Comparison of ENCODE assay signal across 34 cellular contexts in the genomic region with DNA sequence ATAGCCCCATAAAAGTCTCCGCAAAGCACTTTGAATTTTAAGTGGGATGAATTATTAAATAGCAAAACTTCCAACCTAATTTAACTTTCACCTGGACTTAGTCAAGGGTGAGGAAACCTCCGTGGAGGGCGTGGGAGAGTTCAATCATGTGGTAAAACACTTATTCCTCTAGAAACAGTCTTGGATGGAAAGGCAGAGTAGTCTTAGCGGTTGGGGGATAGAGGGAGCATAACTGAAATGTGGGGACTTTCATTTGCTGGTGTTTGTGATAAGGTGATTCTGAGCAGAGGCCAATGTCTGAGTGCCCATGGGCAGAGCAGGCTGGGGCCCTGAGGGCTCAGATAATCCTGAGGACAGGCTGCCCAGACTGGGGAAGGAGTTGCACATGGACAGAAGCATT.
"Had no signal": no experiment of that assay in that cellular context is flagged by ENCODE, and none has a peak within 500 bp of the region (broad histone marks: within the 10 kb centered on the region; RNA-seq: fewer than 3 reads in every experiment).

No MANE protein-coding gene starts in this region.

- ATAC-seq: activated CD8-positive, alpha-beta memory T cell treated with anti-CD3 and anti-CD28 coated beads, Interleukin-2, amount 10 ng/mL, durations not matched to agents 7 days and 5 days; activated naive CD8-positive, alpha-beta T cell treated with anti-CD3 and anti-CD28 coated beads, Interleukin-2, amount 50 U/mL, for 24 hours had no signal

- H3K9me3 ChIP-seq: SJCRH30 had no signal

- H3K4me2 ChIP-seq: KMS-11, PC-9 had no signal

- H3K4me1 Mint-ChIP-seq: activated CD4-positive, alpha-beta memory T cell treated with anti-CD3 and anti-CD28 coated beads, Interleukin-2, amount 10 ng/mL, durations not matched to agents 7 days and 5 days; activated CD8-positive, alpha-beta memory T cell treated with anti-CD3 and anti-CD28 coated beads, Interleukin-2, amount 10 ng/mL, durations not matched to agents 7 days and 5 days; activated naive CD4-positive, alpha-beta T cell treated with anti-CD3 and anti-CD28 coated beads, Interleukin-2, amount 10 ng/mL, durations not matched to agents 7 days and 5 days; activated naive CD8-positive, alpha-beta T cell treated with anti-CD3 and anti-CD28 coated beads, Interleukin-2, amount 50 U/mL, for 24 hours had no signal

- DNase-seq: activated CD4-positive, alpha-beta memory T cell treated with anti-CD3 and anti-CD28 coated beads, Interleukin-2, amount 10 ng/mL, durations not matched to agents 7 days and 5 days; activated CD4-positive, alpha-beta T cell treated with anti-CD3 and anti-CD28 coated beads for 1 hour; activated CD4-positive, alpha-beta T cell treated with anti-CD3 and anti-CD28 coated beads for 48 hours; activated CD4-positive, CD25-positive, alpha-beta regulatory T cell; activated CD8-positive, alpha-beta memory T cell treated with anti-CD3 and anti-CD28 coated beads for 24 hours; activated CD8-positive, alpha-beta memory T cell treated with anti-CD3 and anti-CD28 coated beads, Interleukin-2, amount 10 ng/mL, durations not matched to agents 7 days and 5 days; activated CD8-positive, alpha-beta memory T cell treated with anti-CD3 and anti-CD28 coated beads, Interleukin-2, amount 50 U/mL, for 48 hours; activated effector memory CD4-positive, alpha-beta T cell treated with Interleukin-2 at 50 U/mL for 16 hours; activated naive CD4-positive, alpha-beta T cell treated with anti-CD3 and anti-CD28 coated beads, Interleukin-2, amount 10 ng/mL, durations not matched to agents 7 days and 5 days; activated naive CD8-positive, alpha-beta T cell treated with anti-CD3 and anti-CD28 coated beads, Interleukin-2, amount 50 U/mL, for 24 hours; activated T-cell treated with anti-CD3 and anti-CD28 coated beads, Interleukin-2, amount 50 U/mL, for 48 hours; anterior cingulate cortex; central memory CD4-positive, alpha-beta T cell; NCI-H1105; NCI-H1417 treated with DMSO at 0.1 percent for 48 hours; NCI-H187 treated with DMSO at 0.1 percent for 48 hours; NCI-H2081; NCI-H2171 treated with DMSO at 0.1 percent for 48 hours; NCI-H2227 treated with DMSO at 0.1 percent for 48 hours; NCI-H446; NCI-H510A treated with DMSO at 0.1 percent for 48 hours; PC-9; Right ventricle myocardium superior; SJCRH30; T1000; WERI-Rb-1 had no signal

- H3K4me3 Mint-ChIP-seq: activated CD4-positive, alpha-beta memory T cell treated with anti-CD3 and anti-CD28 coated beads, Interleukin-2, amount 10 ng/mL, durations not matched to agents 7 days and 5 days; activated CD8-positive, alpha-beta memory T cell treated with anti-CD3 and anti-CD28 coated beads, Interleukin-2, amount 10 ng/mL, durations not matched to agents 7 days and 5 days; activated naive CD4-positive, alpha-beta T cell treated with anti-CD3 and anti-CD28 coated beads, Interleukin-2, amount 10 ng/mL, durations not matched to agents 7 days and 5 days; activated naive CD8-positive, alpha-beta T cell; activated naive CD8-positive, alpha-beta T cell treated with anti-CD3 and anti-CD28 coated beads, Interleukin-2, amount 50 U/mL, for 24 hours; brain had no signal

- H2AFZ ChIP-seq: PC-9 had no signal

- H3K36me3 ChIP-seq: SJCRH30, WERI-Rb-1 had no signal

- H3K27me3 ChIP-seq: SJCRH30 had no signal

- H3K27ac Mint-ChIP-seq: activated CD4-positive, alpha-beta memory T cell treated with anti-CD3 and anti-CD28 coated beads, Interleukin-2, amount 10 ng/mL, durations not matched to agents 7 days and 5 days; activated CD8-positive, alpha-beta memory T cell treated with anti-CD3 and anti-CD28 coated beads, Interleukin-2, amount 10 ng/mL, durations not matched to agents 7 days and 5 days; activated naive CD4-positive, alpha-beta T cell treated with anti-CD3 and anti-CD28 coated beads, Interleukin-2, amount 10 ng/mL, durations not matched to agents 7 days and 5 days; activated naive CD8-positive, alpha-beta T cell; activated naive CD8-positive, alpha-beta T cell treated with anti-CD3 and anti-CD28 coated beads, Interleukin-2, amount 50 U/mL, for 24 hours; brain had no signal

- H3K9me3 Mint-ChIP-seq: activated naive CD8-positive, alpha-beta T cell treated with anti-CD3 and anti-CD28 coated beads, Interleukin-2, amount 50 U/mL, for 24 hours had no signal

- H3K36me3 Mint-ChIP-seq: activated CD8-positive, alpha-beta memory T cell treated with anti-CD3 and anti-CD28 coated beads, Interleukin-2, amount 10 ng/mL, durations not matched to agents 7 days and 5 days; activated naive CD4-positive, alpha-beta T cell treated with anti-CD3 and anti-CD28 coated beads, Interleukin-2, amount 10 ng/mL, durations not matched to agents 7 days and 5 days; activated naive CD8-positive, alpha-beta T cell; brain had no signal

- H3K9ac ChIP-seq: KMS-11 had no signal

- H3K27me3 Mint-ChIP-seq: activated CD4-positive, alpha-beta memory T cell treated with anti-CD3 and anti-CD28 coated beads, Interleukin-2, amount 10 ng/mL, durations not matched to agents 7 days and 5 days; activated CD8-positive, alpha-beta memory T cell treated with anti-CD3 and anti-CD28 coated beads, Interleukin-2, amount 10 ng/mL, durations not matched to agents 7 days and 5 days; activated naive CD4-positive, alpha-beta T cell treated with anti-CD3 and anti-CD28 coated beads, Interleukin-2, amount 10 ng/mL, durations not matched to agents 7 days and 5 days; activated naive CD8-positive, alpha-beta T cell; activated naive CD8-positive, alpha-beta T cell treated with anti-CD3 and anti-CD28 coated beads, Interleukin-2, amount 50 U/mL, for 24 hours had no signal

- H3K4me1 ChIP-seq: SJCRH30 had no signal

- H3K27ac ChIP-seq: KMS-11, PC-9, RWPE1, SJCRH30, SK-N-MC, WERI-Rb-1 had no signal

- H3K4me3 ChIP-seq: PC-9, SJCRH30, SK-N-MC had no signal

- FAIRE-seq: bronchial epithelial cell, RCC 7860, TTC549 had no signal
